ENCODE assay signal across 20 cellular contexts in the genomic region with DNA sequence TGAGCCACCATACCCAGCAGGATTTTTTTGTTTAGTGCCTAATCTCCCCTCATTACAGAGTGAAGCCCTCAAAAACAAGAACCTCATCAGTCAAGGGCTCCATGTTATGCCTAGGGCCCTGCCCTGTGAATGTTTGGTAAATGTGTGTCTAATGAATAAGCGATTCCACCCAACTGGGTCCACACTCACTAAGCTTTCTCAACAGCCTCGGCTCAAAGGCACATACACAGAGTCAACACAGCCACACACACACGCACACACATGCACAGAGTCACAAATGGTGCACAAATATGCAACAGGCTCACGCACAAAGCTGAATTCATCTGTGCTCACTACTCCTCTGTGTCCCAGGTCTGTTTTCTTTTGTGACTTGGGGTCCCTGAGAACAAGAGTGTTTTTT. TPM values are rescaled to one million over a fixed set of nuclear protein-coding genes. Genes with fewer than 3 reads are reported as not detected.
DNase-seq lines count a peak whose midpoint lies in the region; ATAC-seq and TF ChIP-seq lines count a peak whose summit lies in the region.
"Had no signal": no experiment of that assay in that cellular context is flagged by ENCODE, and none has a peak within 500 bp of the region (broad histone marks: within the 10 kb centered on the region; RNA-seq: fewer than 3 reads in every experiment).

No MANE protein-coding gene starts in this region.

- no peak overlapping the region for H3K27ac ChIP-seq in mesendoderm (ENCODE audit: low read depth, low read length)
- no peak overlapping the region for H3K27ac ChIP-seq in transverse colon
- H3K27ac ChIP-seq: BLaER1 had no signal

- no peaks in the 10 kb centered on the region for H3K27me3 ChIP-seq in mesendoderm (ENCODE audit: insufficient read depth, low read length, poor library complexity)
- no peaks in the 10 kb centered on the region for H3K27me3 ChIP-seq in transverse colon
- H3K27me3 ChIP-seq: BLaER1 had no signal

- H3K9ac ChIP-seq in mesendoderm (ENCODE audit: low read length) = no peak overlapping the region
- H3K9ac ChIP-seq: BLaER1 had no signal

- no peak overlapping the region for H4K5ac ChIP-seq in mesendoderm (ENCODE audit: low read length)

- no peak overlapping the region for H2BK5ac ChIP-seq in mesendoderm (ENCODE audit: low read length)

- no peaks in the 10 kb centered on the region for H3K36me3 Mint-ChIP-seq in WTC11
- H3K36me3 Mint-ChIP-seq: CD4-positive, alpha-beta memory T cell had no signal

- no peak overlapping the region for H2BK120ac ChIP-seq in mesendoderm (ENCODE audit: low read depth, low read length)

- CTCF ChIA-PET in WTC11 (lab: Charles Lee) = interaction anchor here (1.1 to 6.9 kb wide), 6 partner anchors 13 to 162 kb away, joined by 3 to 262 read pairs (median 45); no protein-coding TSS in a partner anchor

- peak overlapping the region; percentile 14 for H2AK5ac ChIP-seq in mesendoderm (ENCODE audit: low read length)

- ATAC-seq in WTC11 (no peak), esophagus mucosa (peak; percentile 17)

- in situ Hi-C loops in transverse colon (cut with MboI; ENCODE audit: low pct_ligation_motif_present in 1 of 4, low pct_unique_long_range_greater_than_20kb in 1 of 4, low sequenced_read_pairs in 3 of 4) = loop anchor here in 2 of 4 donors (10.0 kb wide), 1 partner anchor 61 kb away; no protein-coding TSS in a partner anchor

- H3K36me3 ChIP-seq in mesendoderm (ENCODE audit: control insufficient read depth, insufficient read depth, low read length) = no peaks in the 10 kb centered on the region
- no peaks in the 10 kb centered on the region for H3K36me3 ChIP-seq in transverse colon
- H3K36me3 ChIP-seq: BLaER1 had no signal

- no peaks in the 10 kb centered on the region for H3K9me3 Mint-ChIP-seq in WTC11
- H3K9me3 Mint-ChIP-seq: CD4-positive, alpha-beta memory T cell had no signal

- H3K4me1 ChIP-seq in mesendoderm (ENCODE audit: control insufficient read depth, low read depth, low read length) (peaks cover 5% of the 10 kb centered on the region), transverse colon (peaks cover 7 to 33% (median 23%) of the 10 kb centered on the region in 4 donors)

- H3K27ac Mint-ChIP-seq in WTC11 = peak overlapping the region; percentile 49; the same call in 1 of the 2 replicates
- H3K27ac Mint-ChIP-seq: CD4-positive, alpha-beta memory T cell had no signal

- no peaks in the 10 kb centered on the region for H3K9me3 ChIP-seq in transverse colon
- H3K9me3 ChIP-seq: BLaER1 had no signal

- DNase-seq in WTC11 (ENCODE audit: low spot score) (no peak), mesendoderm (no peak), transverse colon (peak; percentile 32), middle frontal gyrus (ENCODE audit: extremely low spot score, low spot score) (no peak), DMS153 treated with DMSO at 0.1 percent for 48 hours (lab: John Stamatoyannopoulos, UW; ENCODE audit: unreplicated experiment) (no peak)
- no peak for DNase-seq in activated naive CD4-positive, alpha-beta T cell (lab: John Stamatoyannopoulos, UW)
- no peak for DNase-seq in stimulated activated CD4-positive, alpha-beta T cell treated with anti-CD3 and anti-CD28 coated beads, Interleukin-4, amount 100 ng/mL, for 4 hours
- DNase-seq: ACHN; CD4-positive, alpha-beta memory T cell; GDM1; Kasumi-1; NCI-H1417 treated with DMSO at 0.1 percent for 48 hours; NCI-H187 treated with DMSO at 0.1 percent for 48 hours; NCI-H2107; NCI-H446 treated with DMSO at 0.1 percent for 48 hours; NCI-H526 treated with DMSO at 0.1 percent for 48 hours; OCI-M1; SHP77 had no signal

- no peak overlapping the region for H3K4me2 ChIP-seq in mesendoderm (ENCODE audit: low read length)
- H3K4me2 ChIP-seq: BLaER1 had no signal

- no peak overlapping the region for H3K18ac ChIP-seq in mesendoderm (ENCODE audit: low read length)

- peaks cover 29% of the 10 kb centered on the region for H3K4me1 Mint-ChIP-seq in WTC11

- H3K79me1 ChIP-seq in mesendoderm (ENCODE audit: low read length) = no peaks in the 10 kb centered on the region

- WGBS in mesendoderm (ENCODE audit: extremely low coverage, insufficient coverage, low lambda C conversion rate) = no CpG with 5 or more reads among the region's 4 CpGs
- 73 to 74% methylated on average over 4 of the region's 4 CpGs for WGBS in transverse colon (ENCODE audit: low coverage in 1 of 2), 2 donors

- TF ChIP-seq EP300 in transverse colon (IDR thresholded peaks at IDR 0.05; ENCODE audit: low read depth) = no peak

- no peak overlapping the region for H3K56ac ChIP-seq in mesendoderm (ENCODE audit: low read length)

- H3K4ac ChIP-seq in mesendoderm (ENCODE audit: low read depth, low read length) = no peak overlapping the region

- TF ChIP-seq CTCF in WTC11 (IDR thresholded peaks at IDR 0.05) = no peak
- no peak for TF ChIP-seq CTCF in transverse colon (IDR thresholded peaks at IDR 0.05)

- no peak for TF ChIP-seq POLR2A in transverse colon (IDR thresholded peaks at IDR 0.05)

- intact Hi-C loops in transverse colon (cut with DNase I; ENCODE audit: low total_unique reads) = no loop called here

- H3K79me2 ChIP-seq in mesendoderm (ENCODE audit: control insufficient read depth, insufficient read depth, low read length) = no peaks in the 10 kb centered on the region

- no peak overlapping the region for H2BK15ac ChIP-seq in mesendoderm (replicated peaks; ENCODE audit: low read depth)

- no peaks in the 10 kb centered on the region; the same call in none of the 2 replicates for H3K27me3 Mint-ChIP-seq in WTC11 (ENCODE audit: low read depth)

- H3K4me3 Mint-ChIP-seq in WTC11 = no peak overlapping the region

- H4K8ac ChIP-seq in mesendoderm (ENCODE audit: low read depth, low read length) = no peak overlapping the region

- no peak overlapping the region for H3K23ac ChIP-seq in mesendoderm (ENCODE audit: low read length)

- POLR2A ChIA-PET in WTC11 (lab: Charles Lee) = interaction anchor here (0.6 to 0.7 kb wide), 3 partner anchors 49 to 382 kb away, joined by 3 to 4 read pairs (median 3); no protein-coding TSS in a partner anchor

- H3K4me3 ChIP-seq in mesendoderm (ENCODE audit: low read length) = no peak overlapping the region
- no peak overlapping the region for H3K4me3 ChIP-seq in transverse colon
- H3K4me3 ChIP-seq: BLaER1 had no signal

TF ChIP-seq in WTC11, 78 proteins besides CTCF, POLR2A, EP300 and RAD21 (continues in another document):
- TF ChIP-seq OVOL2 (CRISPR knock-in tag; IDR thresholded peaks at IDR 0.05; ENCODE audit: borderline replicate concordance) (no peak), GABPB1 (CRISPR knock-in tag; IDR thresholded peaks at IDR 0.05) (no peak), FOXP1 (CRISPR knock-in tag; IDR thresholded peaks at IDR 0.05; ENCODE audit: borderline replicate concordance) (no peak), GRHL2 (CRISPR knock-in tag; IDR thresholded peaks at IDR 0.05; ENCODE audit: insufficient replicate concordance, severe bottlenecking) (no peak), ZNF219 (CRISPR knock-in tag; IDR thresholded peaks at IDR 0.05; ENCODE audit: borderline replicate concordance) (no peak)
- TF ChIP-seq, protein P1, sequence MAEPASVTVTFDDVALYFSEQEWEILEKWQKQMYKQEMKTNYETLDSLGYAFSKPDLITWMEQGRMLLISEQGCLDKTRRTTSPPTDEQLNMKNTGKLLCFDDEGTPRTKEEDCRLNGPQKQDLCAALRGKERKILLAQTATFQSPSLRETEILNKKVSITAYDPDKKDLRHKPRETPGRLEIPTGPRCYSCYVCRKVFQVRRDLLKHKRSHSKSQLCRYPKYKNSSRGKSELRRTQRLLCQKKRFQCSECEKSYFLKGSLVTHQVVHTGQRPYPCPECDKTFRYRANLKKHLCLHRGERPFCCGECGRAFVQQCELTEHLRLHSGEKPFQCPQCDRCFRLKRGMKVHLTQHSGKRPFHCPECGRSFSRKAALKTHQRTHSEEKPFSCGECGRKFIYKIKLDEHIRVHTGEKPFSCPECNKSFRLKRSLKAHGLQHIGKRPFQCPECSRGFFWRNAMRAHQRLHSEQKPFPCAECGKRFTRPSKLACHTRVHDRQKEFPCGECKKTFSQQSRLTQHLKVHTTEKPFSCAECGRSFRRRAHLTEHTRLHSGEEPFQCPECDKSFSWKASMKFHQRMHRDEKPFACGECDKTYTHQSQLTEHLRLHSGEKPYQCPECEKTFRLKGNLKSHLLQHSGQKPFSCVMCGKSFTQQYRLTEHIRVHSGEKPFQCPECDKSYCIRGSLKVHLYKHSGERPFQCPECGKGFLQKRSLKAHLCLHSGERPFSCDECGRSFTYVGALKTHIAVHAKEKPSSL (CRISPR knock-in tag; conservative IDR thresholded peaks at IDR 0.05) = no peak
- TF ChIP-seq, protein P2, sequence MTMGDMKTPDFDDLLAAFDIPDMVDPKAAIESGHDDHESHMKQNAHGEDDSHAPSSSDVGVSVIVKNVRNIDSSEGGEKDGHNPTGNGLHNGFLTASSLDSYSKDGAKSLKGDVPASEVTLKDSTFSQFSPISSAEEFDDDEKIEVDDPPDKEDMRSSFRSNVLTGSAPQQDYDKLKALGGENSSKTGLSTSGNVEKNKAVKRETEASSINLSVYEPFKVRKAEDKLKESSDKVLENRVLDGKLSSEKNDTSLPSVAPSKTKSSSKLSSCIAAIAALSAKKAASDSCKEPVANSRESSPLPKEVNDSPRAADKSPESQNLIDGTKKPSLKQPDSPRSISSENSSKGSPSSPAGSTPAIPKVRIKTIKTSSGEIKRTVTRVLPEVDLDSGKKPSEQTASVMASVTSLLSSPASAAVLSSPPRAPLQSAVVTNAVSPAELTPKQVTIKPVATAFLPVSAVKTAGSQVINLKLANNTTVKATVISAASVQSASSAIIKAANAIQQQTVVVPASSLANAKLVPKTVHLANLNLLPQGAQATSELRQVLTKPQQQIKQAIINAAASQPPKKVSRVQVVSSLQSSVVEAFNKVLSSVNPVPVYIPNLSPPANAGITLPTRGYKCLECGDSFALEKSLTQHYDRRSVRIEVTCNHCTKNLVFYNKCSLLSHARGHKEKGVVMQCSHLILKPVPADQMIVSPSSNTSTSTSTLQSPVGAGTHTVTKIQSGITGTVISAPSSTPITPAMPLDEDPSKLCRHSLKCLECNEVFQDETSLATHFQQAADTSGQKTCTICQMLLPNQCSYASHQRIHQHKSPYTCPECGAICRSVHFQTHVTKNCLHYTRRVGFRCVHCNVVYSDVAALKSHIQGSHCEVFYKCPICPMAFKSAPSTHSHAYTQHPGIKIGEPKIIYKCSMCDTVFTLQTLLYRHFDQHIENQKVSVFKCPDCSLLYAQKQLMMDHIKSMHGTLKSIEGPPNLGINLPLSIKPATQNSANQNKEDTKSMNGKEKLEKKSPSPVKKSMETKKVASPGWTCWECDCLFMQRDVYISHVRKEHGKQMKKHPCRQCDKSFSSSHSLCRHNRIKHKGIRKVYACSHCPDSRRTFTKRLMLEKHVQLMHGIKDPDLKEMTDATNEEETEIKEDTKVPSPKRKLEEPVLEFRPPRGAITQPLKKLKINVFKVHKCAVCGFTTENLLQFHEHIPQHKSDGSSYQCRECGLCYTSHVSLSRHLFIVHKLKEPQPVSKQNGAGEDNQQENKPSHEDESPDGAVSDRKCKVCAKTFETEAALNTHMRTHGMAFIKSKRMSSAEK (CRISPR knock-in tag; IDR thresholded peaks at IDR 0.05; ENCODE audit: borderline replicate concordance) = no peak

RNA-seq across cellular contexts. Expression of a gene that starts 11.7 kb away (rescaled TPM):
- total RNA-seq in WTC11 (2021) (0.09 to 0.21 TPM (median 0.11 TPM) in 3 replicates), esophagus mucosa (5.0 TPM), transverse colon (10 to 100 TPM; 24.9 to 95.5 (median 43.8) TPM)
- polyA plus RNA-seq in mesendoderm (2013, experiment 1 of 2) = 0.11 TPM
- polyA plus RNA-seq in mesendoderm (2013, experiment 2 of 2) = 0.06 TPM
- total RNA-seq: CD4-positive, alpha-beta memory T cell had no signal
- polyA plus RNA-seq: CD4-positive, alpha-beta memory T cell had no signal
